22 cellular contexts compared by ENCODE assay signal in genomic region chr11:68686486-68686885, GRCh38. TPM values are rescaled to one million over a fixed set of nuclear protein-coding genes. Genes with fewer than 3 reads are reported as not detected.
DNase-seq lines count a peak whose midpoint lies in the region; ATAC-seq and TF ChIP-seq lines count a peak whose summit lies in the region.
"Had no signal": no experiment of that assay in that cellular context is flagged by ENCODE, and none has a peak within 500 bp of the region (broad histone marks: within the 10 kb centered on the region; RNA-seq: fewer than 3 reads in every experiment).

No MANE protein-coding gene starts in this region.

- no peak overlapping the region for H3K4ac ChIP-seq in mesendoderm (ENCODE audit: low read depth, low read length)

- DNase-seq in H7 (peak; percentile 26), mesendoderm (no peak), upper lobe of right lung (peak; percentile 53), C1 segment of cervical spinal cord (lab: John Stamatoyannopoulos, UW) (no peak), lower leg skin (ENCODE audit: low spot score in 2 of 2) (no peak)
- DNase-seq: ACHN, DMS153, GM23248, KG1, NCI-H1436, NCI-H2029, NCI-H345, NCI-H524 treated with DMSO at 0.1 percent for 48 hours, PC-3, SIG-M5 had no signal

- H3K4me1 ChIP-seq in mesendoderm (ENCODE audit: control insufficient read depth, low read depth, low read length) (no peaks in the 10 kb centered on the region), upper lobe of right lung (peaks cover 7% of the 10 kb centered on the region)

- H3K27ac Mint-ChIP-seq in activated T-helper 17 cell treated with anti-CD3 and anti-CD28 coated beads, Interleukin-2, amount 50 U/mL, for 72 hours = no peak overlapping the region

- H3K36me3 Mint-ChIP-seq in activated T-helper 17 cell treated with anti-CD3 and anti-CD28 coated beads, Interleukin-2, amount 50 U/mL, for 72 hours (ENCODE audit: low read depth) = peaks cover 6% of the 10 kb centered on the region

- H3K9me3 Mint-ChIP-seq in activated T-helper 17 cell treated with anti-CD3 and anti-CD28 coated beads, Interleukin-2, amount 50 U/mL, for 72 hours = no peaks in the 10 kb centered on the region

- H3K4me2 ChIP-seq in mesendoderm (ENCODE audit: low read length) = peak overlapping the region; percentile 2

- no peak overlapping the region for H2BK120ac ChIP-seq in mesendoderm (ENCODE audit: low read depth, low read length)

- no peak overlapping the region for H2BK15ac ChIP-seq in mesendoderm (replicated peaks; ENCODE audit: low read depth)

- H4K5ac ChIP-seq in mesendoderm (ENCODE audit: low read length) = no peak overlapping the region

- H3K23ac ChIP-seq in mesendoderm (ENCODE audit: low read length) = no peak overlapping the region

- H3K18ac ChIP-seq in mesendoderm (ENCODE audit: low read length) = no peak overlapping the region

- H3K4me1 Mint-ChIP-seq in activated T-helper 17 cell treated with anti-CD3 and anti-CD28 coated beads, Interleukin-2, amount 50 U/mL, for 72 hours = peaks cover 6% of the 10 kb centered on the region

- H3K4me3 Mint-ChIP-seq in activated T-helper 17 cell treated with anti-CD3 and anti-CD28 coated beads, Interleukin-2, amount 50 U/mL, for 72 hours = peak overlapping the region; percentile 49

- peak overlapping the region; percentile 9 for H3K27ac ChIP-seq in mesendoderm (ENCODE audit: low read depth, low read length)
- H3K27ac ChIP-seq in upper lobe of right lung = no peak overlapping the region
- H3K27ac ChIP-seq: C4-2B, GM23248, RWPE1 had no signal

- peaks cover 20% of the 10 kb centered on the region for H3K79me2 ChIP-seq in mesendoderm (ENCODE audit: control insufficient read depth, insufficient read depth, low read length)

- H4K8ac ChIP-seq in mesendoderm (ENCODE audit: low read depth, low read length) = no peak overlapping the region

- H2BK5ac ChIP-seq in mesendoderm (ENCODE audit: low read length) = no peak overlapping the region

- WGBS in mesendoderm (ENCODE audit: extremely low coverage, insufficient coverage, low lambda C conversion rate) = no CpG with 5 or more reads among the region's 12 CpGs
- 95 to 96% methylated on average over 12 of the region's 12 CpGs for WGBS in lower leg skin, 2 donors

- no peak overlapping the region for H2AK5ac ChIP-seq in mesendoderm (ENCODE audit: low read length)

- no peaks in the 10 kb centered on the region for H3K9me3 ChIP-seq in upper lobe of right lung

- H3K27me3 ChIP-seq in H7 (ENCODE audit: control insufficient read depth, insufficient read depth, low read length) (peaks cover 22% of the 10 kb centered on the region), mesendoderm (ENCODE audit: insufficient read depth, low read length, poor library complexity) (no peaks in the 10 kb centered on the region), upper lobe of right lung (peaks cover 33% of the 10 kb centered on the region)

- intact Hi-C loops in upper lobe of right lung (cut with DNase I) (no loop called here), lower leg skin (cut with DNase I; ENCODE audit: low total_unique reads) (no loop called here)

- peaks cover 23% of the 10 kb centered on the region for H3K27me3 Mint-ChIP-seq in activated T-helper 17 cell treated with anti-CD3 and anti-CD28 coated beads, Interleukin-2, amount 50 U/mL, for 72 hours

- no peak for TF ChIP-seq CTCF in upper lobe of right lung (IDR thresholded peaks at IDR 0.05)
- TF ChIP-seq CTCF in lower leg skin (IDR thresholded peaks at IDR 0.05) = no peak

- peak overlapping the region; percentile 76 for H3K9ac ChIP-seq in mesendoderm (ENCODE audit: low read length)
- H3K9ac ChIP-seq: GM23248 had no signal

- H3K36me3 ChIP-seq in H7 (replicated peaks; ENCODE audit: control insufficient read depth, insufficient read depth, low read length) = peaks cover 34% of the 10 kb centered on the region
- H3K36me3 ChIP-seq in mesendoderm (ENCODE audit: control insufficient read depth, insufficient read depth, low read length) = peaks cover 3% of the 10 kb centered on the region
- H3K36me3 ChIP-seq in upper lobe of right lung = no peaks in the 10 kb centered on the region

- no peak for TF ChIP-seq POLR2A in lower leg skin (IDR thresholded peaks at IDR 0.05)

- H3K56ac ChIP-seq in mesendoderm (ENCODE audit: low read length) = peak overlapping the region; percentile 87

- no peak for ATAC-seq in activated T-helper 17 cell treated with anti-CD3 and anti-CD28 coated beads, Interleukin-2, amount 50 U/mL, for 72 hours (replicated peaks)
- ATAC-seq in upper lobe of right lung (no peak), GM19397 (IDR thresholded peaks at IDR 0.05; ENCODE audit: unreplicated experiment) (no peak)
- ATAC-seq: GM12878, HepG2, PC-3, SK-N-SH treated with all-trans-retinoic acid at 6 μM for 48 hours had no signal

- H3K4me3 ChIP-seq in H7 (ENCODE audit: insufficient read depth, low read depth, low read length) (no peak overlapping the region), mesendoderm (ENCODE audit: low read length) (no peak overlapping the region), upper lobe of right lung (no peak overlapping the region), lower leg skin (ENCODE audit: low read depth, poor library complexity, severe bottlenecking) (no peak overlapping the region)
- H3K4me3 ChIP-seq: GM12878, GM23248 had no signal

- H3K79me1 ChIP-seq in mesendoderm (ENCODE audit: low read length) = no peaks in the 10 kb centered on the region

RNA-seq across cellular contexts. Expression of gene GAL, which starts 2.1 kb away (rescaled TPM):
- total RNA-seq in H7 (2014; rRNA removed; shearing (Covaris generic)) = 192 and 226 TPM in 2 replicates
- total RNA-seq in activated T-helper 17 cell treated with anti-CD3 and anti-CD28 coated beads, Interleukin-2, amount 50 U/mL, for 72 hours = 1 to 10 TPM in 1 of 2 donors, under 1 TPM in 1; 0.66 to 1.6 TPM
- polyA plus RNA-seq in mesendoderm (2013, experiment 1 of 2) = 1,656 TPM
- polyA plus RNA-seq in mesendoderm (2013, experiment 2 of 2) = 1,755 TPM
- total RNA-seq in upper lobe of right lung (not detected), lower leg skin (10 to 100 TPM in 2 of 4 donors, 1 to 10 TPM in 2; 4.7 to 59.1 (median 20.9) TPM)
- total RNA-seq: GM12878, HepG2 had no signal
- polyA plus RNA-seq: HepG2 had no signal

Comparison
In these comparisons a context has a peak if more than half of its experiments do, and no peak if none do; other contexts are left out.
1. DNase-seq: peak in H7 (single experiment) and upper lobe of right lung (single experiment); none in mesendoderm (single experiment), C1 segment of cervical spinal cord (0 of 14) and lower leg skin (0 of 2).